Comparison of ENCODE assay signal across 25 cellular contexts in the genomic region with DNA sequence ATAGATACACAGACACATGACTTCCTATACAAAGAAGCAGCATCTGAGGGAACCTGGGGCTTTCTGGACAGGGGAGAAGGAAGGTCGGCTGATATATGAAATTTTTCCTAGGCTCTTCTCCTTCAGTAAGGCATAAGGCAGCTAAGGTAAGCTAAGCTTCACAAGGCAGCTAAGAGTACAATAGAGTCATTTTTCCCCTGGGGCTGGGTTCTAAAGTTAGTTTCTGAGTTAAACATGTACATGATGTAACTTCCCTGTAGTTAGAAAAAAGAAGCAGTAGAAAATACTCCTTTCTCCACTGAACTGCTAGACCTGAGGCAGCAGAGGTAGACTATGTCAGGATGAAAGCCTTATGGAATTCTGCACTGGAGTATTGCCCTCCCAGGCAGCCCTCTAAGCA.
"Had no signal": no experiment of that assay in that cellular context is flagged by ENCODE, and none has a peak within 500 bp of the region (broad histone marks: within the 10 kb centered on the region; RNA-seq: fewer than 3 reads in every experiment).

No MANE protein-coding gene starts in this region.

- DNase-seq: activated CD4-positive, alpha-beta T cell treated with anti-CD3 and anti-CD28 coated beads, Interleukin-2, amount 10 ng/mL, durations not matched to agents 24 days and 14 days; activated CD8-positive, alpha-beta memory T cell treated with anti-CD3 and anti-CD28 coated beads, Interleukin-2, amount 10 ng/mL, durations not matched to agents 7 days and 5 days; activated CD8-positive, alpha-beta T cell treated with anti-CD3 and anti-CD28 coated beads for 36 hours; activated effector memory CD4-positive, alpha-beta T cell treated with anti-CD3 and anti-CD28 coated beads, Interleukin-2, amount 50 U/mL, for 16 hours; activated naive CD4-positive, alpha-beta T cell treated with anti-CD3 and anti-CD28 coated beads, Interleukin-2, amount 10 ng/mL, durations not matched to agents 7 days and 5 days; activated T-cell treated with anti-CD3 and anti-CD28 coated beads for 4 hours; amygdala; body of pancreas; caudate nucleus; dermis blood vessel endothelial cell; effector CD8-positive, alpha-beta T cell; foreskin melanocyte; glutamatergic neuron; left ventricle myocardium superior; mammary epithelial cell; naive thymus-derived CD8-positive, alpha-beta T cell; right cardiac atrium; stimulated activated CD4-positive, alpha-beta T cell treated with anti-CD3 and anti-CD28 coated beads, Interleukin-1b, Interleukin-23, amount 100 ng/mL, for 48 hours; substantia nigra; tibial artery had no signal

- ATAC-seq: activated CD4-positive, CD25-positive, alpha-beta regulatory T cell treated with anti-CD3 and anti-CD28 coated beads, Interleukin-2, amount 50 U/mL, for 24 hours; activated CD8-positive, alpha-beta memory T cell treated with anti-CD3 and anti-CD28 coated beads, Interleukin-2, amount 10 ng/mL, durations not matched to agents 7 days and 5 days; activated CD8-positive, alpha-beta T cell treated with anti-CD3 and anti-CD28 coated beads for 36 hours; body of pancreas; left ventricle myocardium superior; naive thymus-derived CD8-positive, alpha-beta T cell; right cardiac atrium had no signal

- H3K36me3 ChIP-seq: prostate gland had no signal

- H3K4me1 ChIP-seq: body of pancreas, prostate gland had no signal

- H3K27me3 ChIP-seq: body of pancreas, hepatocyte, tibial artery had no signal

- H3K4me2 ChIP-seq: hepatocyte had no signal

- H3K9me3 ChIP-seq: body of pancreas, prostate gland had no signal

- H3K27ac ChIP-seq: body of pancreas, hepatocyte, prostate gland, skin epidermis, tibial artery, VCaP had no signal

- H3K4me3 ChIP-seq: body of pancreas, hepatocyte, prostate gland, skin epidermis, tibial artery had no signal
